Comparison of ENCODE assay signal across 14 cellular contexts in genomic region chr10:112958275-112958995, GRCh38. TPM values are rescaled to one million over a fixed set of nuclear protein-coding genes. Genes with fewer than 3 reads are reported as not detected.
DNase-seq lines count a peak whose midpoint lies in the region; FAIRE-seq and TF ChIP-seq lines count a peak whose summit lies in the region.
"Had no signal": no experiment of that assay in that cellular context is flagged by ENCODE, and none has a peak within 500 bp of the region (broad histone marks: within the 10 kb centered on the region; RNA-seq: fewer than 3 reads in every experiment).

No MANE protein-coding gene starts in this region.

- H3K9me3 Mint-ChIP-seq in HFFc6, result no peaks in the 10 kb centered on the region

- peaks cover 8% of the 10 kb centered on the region for H3K36me3 Mint-ChIP-seq in HFFc6 (ENCODE audit: low read depth)

- peak overlapping the region; percentile 89 for H3K27ac Mint-ChIP-seq in HFFc6

- peak overlapping the region; percentile 96 for H3K4me3 Mint-ChIP-seq in HFFc6

- peak overlapping the region; percentile 58 for H3K27ac ChIP-seq in A673 (ENCODE audit: low read depth, low read length, poor library complexity, severe bottlenecking)
- H3K27ac ChIP-seq in brain microvascular endothelial cell, result peak overlapping the region; percentile 75
- H3K27ac ChIP-seq in small intestine (ENCODE audit: low read depth in 1 of 2, low read length in 1 of 2), result no peak overlapping the region
- peak overlapping the region in 1 of 5 donors; percentile 96 for H3K27ac ChIP-seq in stomach
- no peak overlapping the region for H3K27ac ChIP-seq in effector memory CD4-positive, alpha-beta T cell (ENCODE audit: insufficient read depth, low read length, poor library complexity, severe bottlenecking)
- H3K27ac ChIP-seq: BLaER1 had no signal

- TF ChIP-seq EP300 in stomach (IDR thresholded peaks at IDR 0.05), result no peak

- TF ChIP-seq CTCF in A673 (conservative IDR thresholded peaks at IDR 0.05; ENCODE audit: low read depth, low read length), result no peak
- TF ChIP-seq CTCF in HFFc6 (IDR thresholded peaks at IDR 0.05), result no peak
- TF ChIP-seq CTCF in brain microvascular endothelial cell (IDR thresholded peaks at IDR 0.05; ENCODE audit: low read depth, low read length, missing control alignments), result no peak
- no peak for TF ChIP-seq CTCF in stomach (IDR thresholded peaks at IDR 0.05)

- POLR2A ChIA-PET in A673 (lab: Charles Lee; ENCODE audit: low non-redundant PET), result interaction anchor here (0.6 kb wide), 2 partner anchors 28 to 101 kb away, joined by 3 to 4 read pairs; no protein-coding TSS in a partner anchor

- in situ Hi-C loops in brain microvascular endothelial cell (cut with HindIII; ENCODE audit: low pct_ligation_motif_present, low sequenced_read_pairs), result no loop called here

- peaks cover 77% of the 10 kb centered on the region for H3K4me1 ChIP-seq in A673 (ENCODE audit: insufficient read depth, low read length, poor library complexity, severe bottlenecking)
- peaks cover 10 to 11% of the 10 kb centered on the region in 2 donors for H3K4me1 ChIP-seq in small intestine (ENCODE audit: control insufficient read depth in 2 of 2, insufficient read depth in 1 of 2, low read depth in 1 of 2, low read length in 1 of 2)
- peaks cover 19 to 99% (median 72%) of the 10 kb centered on the region in 4 donors for H3K4me1 ChIP-seq in stomach
- H3K4me1 ChIP-seq in effector memory CD4-positive, alpha-beta T cell (ENCODE audit: control insufficient read depth, insufficient read depth, low read length, poor library complexity, severe bottlenecking), result no peaks in the 10 kb centered on the region

- H3K27me3 Mint-ChIP-seq in HFFc6 (ENCODE audit: insufficient read depth), result no peaks in the 10 kb centered on the region

- H3K36me3 ChIP-seq in A673 (ENCODE audit: insufficient read depth, low read length, poor library complexity, severe bottlenecking) (no peaks in the 10 kb centered on the region), brain microvascular endothelial cell (replicated peaks) (no peaks in the 10 kb centered on the region), small intestine (ENCODE audit: control insufficient read depth in 2 of 2, insufficient read depth in 2 of 2, low read length in 2 of 2) (peaks cover 0 to 2% of the 10 kb centered on the region in 2 donors), stomach (peaks cover 0 to 6% (median 0%) of the 10 kb centered on the region in 4 donors)
- no peaks in the 10 kb centered on the region for H3K36me3 ChIP-seq in effector memory CD4-positive, alpha-beta T cell (ENCODE audit: control insufficient read depth, insufficient read depth, low read length)
- H3K36me3 ChIP-seq: gastrocnemius medialis, tibial artery had no signal

- 65 to 81% (median 81%) methylated on average over 8 of the region's 8 CpGs for WGBS in small intestine, 3 donors
- 72 to 77% (median 74%) methylated on average over 8 of the region's 8 CpGs for WGBS in stomach, 5 donors

- CTCF ChIA-PET in A673 (lab: Charles Lee), result interaction anchor here (1.4 kb wide), 1 partner anchor 427 kb away, joined by 3 read pairs; no protein-coding TSS in a partner anchor

- no peaks in the 10 kb centered on the region for H3K27me3 ChIP-seq in A673 (replicated peaks; ENCODE audit: insufficient read depth, low read depth, low read length, poor library complexity)
- no peaks in the 10 kb centered on the region for H3K27me3 ChIP-seq in brain microvascular endothelial cell (replicated peaks)
- peaks cover 0 to under 1% of the 10 kb centered on the region in 2 donors for H3K27me3 ChIP-seq in small intestine (ENCODE audit: control insufficient read depth in 2 of 2, insufficient read depth in 2 of 2, low read length in 2 of 2)
- no peaks in the 10 kb centered on the region for H3K27me3 ChIP-seq in stomach
- H3K27me3 ChIP-seq in effector memory CD4-positive, alpha-beta T cell (replicated peaks; ENCODE audit: control insufficient read depth, insufficient read depth, low read length, poor library complexity, severe bottlenecking), result no peaks in the 10 kb centered on the region
- H3K27me3 ChIP-seq: BLaER1, gastrocnemius medialis, tibial artery had no signal

- H3K4me3 ChIP-seq in A673 (ENCODE audit: low read depth, low read length, poor library complexity, severe bottlenecking), result peak overlapping the region; percentile 1
- no peak overlapping the region for H3K4me3 ChIP-seq in brain microvascular endothelial cell (ENCODE audit: low read depth, low read length)
- no peak overlapping the region for H3K4me3 ChIP-seq in small intestine (ENCODE audit: low read depth in 1 of 2, low read length in 2 of 2)
- no peak overlapping the region for H3K4me3 ChIP-seq in stomach
- H3K4me3 ChIP-seq in effector memory CD4-positive, alpha-beta T cell (ENCODE audit: insufficient read depth, low read depth, low read length, poor library complexity, severe bottlenecking), result no peak overlapping the region
- H3K4me3 ChIP-seq: BLaER1, gastrocnemius medialis, tibial artery had no signal

- BruUV-seq in A673 (replicated peaks; lab: Mats Ljungman, UMichigan), result no TSS peak

- H3K9me3 ChIP-seq in A673 (ENCODE audit: low read depth, low read length, poor library complexity, severe bottlenecking) (no peaks in the 10 kb centered on the region), small intestine (ENCODE audit: control insufficient read depth, low read depth) (no peaks in the 10 kb centered on the region), stomach (no peaks in the 10 kb centered on the region)
- H3K9me3 ChIP-seq in effector memory CD4-positive, alpha-beta T cell (ENCODE audit: control insufficient read depth, low read length), result no peaks in the 10 kb centered on the region
- H3K9me3 ChIP-seq: BLaER1, gastrocnemius medialis, tibial artery had no signal

- H3K4me1 Mint-ChIP-seq in HFFc6 (ENCODE audit: low read depth), result peaks cover 91% of the 10 kb centered on the region

- DNase-seq in A673 (ENCODE audit: low spot score), result peak; percentile 94
- peak; percentile 94 for DNase-seq in HFFc6
- DNase-seq in brain microvascular endothelial cell, result peak; percentile 59
- peak; percentile 63 for DNase-seq in kidney glomerular epithelial cell (lab: John Stamatoyannopoulos, UW)
- no peak for DNase-seq in Kasumi-1 (lab: John Stamatoyannopoulos, UW)
- DNase-seq in small intestine, result no peak
- no peak for DNase-seq in stomach
- DNase-seq in effector memory CD4-positive, alpha-beta T cell, result no peak
- DNase-seq: activated CD4-positive, alpha-beta T cell treated with anti-CD3 and anti-CD28 coated beads, Interleukin-2, amount 50 U/mL, for 1 hour; gastrocnemius medialis; NCI-H187; tibial artery had no signal

- FAIRE-seq in small intestine (lab: Jason Lieb, UNC), result no peak
- FAIRE-seq: GM12891 had no signal

- TF ChIP-seq POLR2A in stomach (IDR thresholded peaks at IDR 0.05), result no peak

- intact Hi-C loops in A673 (cut with micrococcal nuclease; ENCODE audit: unreplicated experiment), result loop anchor here (5.0 kb wide), 1 partner anchor 169 kb away; no protein-coding TSS in a partner anchor
- intact Hi-C loops in stomach (cut with DNase I; ENCODE audit: low total_unique reads), result no loop called here

RNA-seq across cellular contexts. Expression of gene TCF7L2, which starts 8.4 kb away (rescaled TPM):
- 16.8 and 20.9 TPM in 2 replicates for total RNA-seq in A673 (2021)
- 10 to 100 TPM; 14.6 to 18.1 (median 16.2) TPM for total RNA-seq in HFFc6 (2021; fragmentation: NEBNext Ultra II Directional; extraction: Animal tissue kit (Norgen Biotek cat#: 25700))
- 10 to 100 TPM; 13.2 to 21.5 (median 16.2) TPM for polyA plus RNA-seq in small intestine
- total RNA-seq in stomach, result 100 to 1,000 TPM in 2 of 5 donors, 10 to 100 TPM in 3; 34.1 to 179 (median 89.9) TPM
- polyA plus RNA-seq in stomach, result 10 to 100 TPM in 1 of 3 donors, 1 to 10 TPM in 2; 6.7 to 11.5 (median 9.2) TPM

Comparison
In these comparisons a context has a peak if more than half of its experiments do, and no peak if none do; other contexts are left out.
1. DNase-seq: peak in A673 (single experiment), HFFc6 (single experiment), brain microvascular endothelial cell (single experiment) and kidney glomerular epithelial cell (single experiment); none in Kasumi-1 (0 of 2), small intestine (single experiment), stomach (single experiment) and effector memory CD4-positive, alpha-beta T cell (0 of 3).
2. H3K27ac ChIP-seq: peak in A673 (single experiment) and brain microvascular endothelial cell (single experiment); none in small intestine (0 of 2) and effector memory CD4-positive, alpha-beta T cell (single experiment).